In genomic region chr11:12429155-12429554, GRCh38 we compare ENCODE assay signal across 23 cellular contexts. TPM values are rescaled to one million over a fixed set of nuclear protein-coding genes. Genes with fewer than 3 reads are reported as not detected.
"Had no signal": no experiment of that assay in that cellular context is flagged by ENCODE, and none has a peak within 500 bp of the region (broad histone marks: within the 10 kb centered on the region; RNA-seq: fewer than 3 reads in every experiment).

No MANE protein-coding gene starts in this region.

- H3K27ac Mint-ChIP-seq: activated CD8-positive, alpha-beta T cell treated with anti-CD3 and anti-CD28 coated beads, Interleukin-2, amount 10 ng/mL, durations not matched to agents 7 days and 5 days; activated naive CD8-positive, alpha-beta T cell treated with anti-CD3 and anti-CD28 coated beads, Interleukin-2, amount 10 ng/mL, durations not matched to agents 7 days and 5 days; T-helper 1 cell treated with Interleukin-12 subunit alpha and Interleukin-12 subunit beta and Interleukin-4 antibody, amounts not matched to agents 30 μg/mL and 1 μg/mL, for 36 hours had no signal

- H3K4me3 ChIP-seq: breast epithelium, SJSA1 had no signal

- H3K4me1 Mint-ChIP-seq: activated naive CD8-positive, alpha-beta T cell treated with anti-CD3 and anti-CD28 coated beads, Interleukin-2, amount 10 ng/mL, durations not matched to agents 7 days and 5 days had no signal

- ATAC-seq: activated CD8-positive, alpha-beta T cell treated with anti-CD3 and anti-CD28 coated beads, Interleukin-2, amount 10 ng/mL, durations not matched to agents 7 days and 5 days; SK-N-SH treated with all-trans-retinoic acid at 6 μM for 48 hours had no signal

- H3K9me3 ChIP-seq: breast epithelium, SJSA1 had no signal

- H3K4me3 Mint-ChIP-seq: activated CD8-positive, alpha-beta T cell treated with anti-CD3 and anti-CD28 coated beads, Interleukin-2, amount 10 ng/mL, durations not matched to agents 7 days and 5 days; activated naive CD8-positive, alpha-beta T cell treated with anti-CD3 and anti-CD28 coated beads, Interleukin-2, amount 10 ng/mL, durations not matched to agents 7 days and 5 days; T-helper 1 cell treated with Interleukin-12 subunit alpha and Interleukin-12 subunit beta and Interleukin-4 antibody, amounts not matched to agents 30 μg/mL and 1 μg/mL, for 36 hours had no signal

- H3K36me3 Mint-ChIP-seq: activated naive CD8-positive, alpha-beta T cell treated with anti-CD3 and anti-CD28 coated beads, Interleukin-2, amount 10 ng/mL, durations not matched to agents 7 days and 5 days had no signal

- H3K9me3 Mint-ChIP-seq: activated naive CD8-positive, alpha-beta T cell treated with anti-CD3 and anti-CD28 coated beads, Interleukin-2, amount 10 ng/mL, durations not matched to agents 7 days and 5 days; T-helper 1 cell treated with Interleukin-12 subunit alpha and Interleukin-12 subunit beta and Interleukin-4 antibody, amounts not matched to agents 30 μg/mL and 1 μg/mL, for 36 hours had no signal

- H3K27ac ChIP-seq: SJSA1 had no signal

- DNase-seq: activated CD4-positive, alpha-beta T cell treated with anti-CD3 and anti-CD28 coated beads for 48 hours; activated CD4-positive, alpha-beta T cell treated with anti-CD3 and anti-CD28 coated beads, Interleukin-2, amount 50 U/mL, for 4 hours; activated CD4-positive, CD25-positive, alpha-beta regulatory T cell treated with anti-CD3 and anti-CD28 coated beads, Interleukin-2, amount 50 U/mL, for 72 hours; activated CD8-positive, alpha-beta memory T cell treated with anti-CD3 and anti-CD28 coated beads, Interleukin-2, amount 50 U/mL, for 48 hours; activated CD8-positive, alpha-beta T cell treated with anti-CD3 and anti-CD28 coated beads, Interleukin-2, amount 10 ng/mL, durations not matched to agents 7 days and 5 days; activated naive CD4-positive, alpha-beta T cell treated with anti-CD3 and anti-CD28 coated beads, Interleukin-2, amount 50 U/mL, for 16 hours; activated naive CD8-positive, alpha-beta T cell treated with anti-CD3 and anti-CD28 coated beads, Interleukin-2, amount 10 ng/mL, durations not matched to agents 7 days and 5 days; activated T-cell treated with anti-CD3 and anti-CD28 coated beads, Interleukin-2, amount 50 U/mL, for 1 hour; aorta; Kasumi-1; KBM-7; NCI-H1105 treated with DMSO at 0.1 percent for 48 hours; NCI-H1436 treated with DMSO at 0.1 percent for 48 hours; NCI-H187; NCI-H2081; NCI-H446; NCI-H524; SHP77; SW 1271 had no signal

- H3K27me3 ChIP-seq: breast epithelium, SJSA1 had no signal

- H3K36me3 ChIP-seq: breast epithelium had no signal

RNA-seq across cellular contexts. Expression of gene PARVA, which starts 51.8 kb away (rescaled TPM):
- total RNA-seq: activated CD8-positive, alpha-beta T cell treated with anti-CD3 and anti-CD28 coated beads, Interleukin-2, amount 10 ng/mL, durations not matched to agents 7 days and 5 days had no signal
